Comparison of ENCODE assay signal across 11 cellular contexts in genomic region chr19:3687393-3687773, GRCh38. TPM values are rescaled to one million over a fixed set of nuclear protein-coding genes. Genes with fewer than 3 reads are reported as not detected.
DNase-seq lines count a peak whose midpoint lies in the region; ATAC-seq and TF ChIP-seq lines count a peak whose summit lies in the region.
"Had no signal": no experiment of that assay in that cellular context is flagged by ENCODE, and none has a peak within 500 bp of the region (broad histone marks: within the 10 kb centered on the region; RNA-seq: fewer than 3 reads in every experiment).

No MANE protein-coding gene starts in this region.

- H3K36me3 ChIP-seq in left ventricle myocardium inferior (peaks cover 13% of the 10 kb centered on the region), heart right ventricle (peaks cover 0 to 21% (median 6%) of the 10 kb centered on the region in 9 donors), mesendoderm (ENCODE audit: control insufficient read depth, insufficient read depth, low read length) (peaks cover 1% of the 10 kb centered on the region)
- H3K36me3 ChIP-seq: cardiac muscle cell had no signal

- H3K27me3 ChIP-seq in left ventricle myocardium inferior (ENCODE audit: low read depth) (no peaks in the 10 kb centered on the region), heart right ventricle (no peaks in the 10 kb centered on the region), mesendoderm (ENCODE audit: insufficient read depth, low read length, poor library complexity) (no peaks in the 10 kb centered on the region)
- H3K27me3 ChIP-seq: cardiac muscle cell, foreskin keratinocyte had no signal

- peaks cover 13% of the 10 kb centered on the region for H3K9me3 ChIP-seq in left ventricle myocardium inferior (replicated peaks)
- H3K9me3 ChIP-seq in heart right ventricle = peaks cover 0 to 24% (median 5%) of the 10 kb centered on the region in 11 donors

- H3K4me3 ChIP-seq in left ventricle myocardium inferior (peak overlapping the region; percentile 30), heart right ventricle (peak overlapping the region in 3 of 10 donors; percentile 11 to 35 (median 34)), mesendoderm (ENCODE audit: low read length) (no peak overlapping the region)
- H3K4me3 ChIP-seq: cardiac muscle cell had no signal

- H4K5ac ChIP-seq in mesendoderm (ENCODE audit: low read length) = no peak overlapping the region

- H3K56ac ChIP-seq in mesendoderm (ENCODE audit: low read length) = peak overlapping the region; percentile 79

- H3K27ac Mint-ChIP-seq in activated naive CD8-positive, alpha-beta T cell treated with anti-CD3 and anti-CD28 coated beads for 36 hours = peak overlapping the region; percentile 35
- peak overlapping the region; percentile 36 for H3K27ac Mint-ChIP-seq in type B pancreatic cell

- no peak overlapping the region for H2BK120ac ChIP-seq in mesendoderm (ENCODE audit: low read depth, low read length)

- H3K79me1 ChIP-seq in mesendoderm (ENCODE audit: low read length) = peaks cover 18% of the 10 kb centered on the region

- H3K27me3 Mint-ChIP-seq in activated naive CD8-positive, alpha-beta T cell treated with anti-CD3 and anti-CD28 coated beads for 36 hours = no peaks in the 10 kb centered on the region
- H3K27me3 Mint-ChIP-seq in type B pancreatic cell = no peaks in the 10 kb centered on the region

- H3K9ac ChIP-seq in mesendoderm (ENCODE audit: low read length) = no peak overlapping the region

- peak overlapping the region; percentile 74 for H3K4me3 Mint-ChIP-seq in activated naive CD8-positive, alpha-beta T cell treated with anti-CD3 and anti-CD28 coated beads for 36 hours
- H3K4me3 Mint-ChIP-seq in type B pancreatic cell = peak overlapping the region; percentile 65

- WGBS in heart right ventricle, 2 donors = 79 to 83% methylated on average over 12 of the region's 12 CpGs
- no CpG with 5 or more reads among the region's 12 CpGs for WGBS in mesendoderm (ENCODE audit: extremely low coverage, insufficient coverage, low lambda C conversion rate)

- no peak for TF ChIP-seq CTCF in left ventricle myocardium inferior (IDR thresholded peaks at IDR 0.05; ENCODE audit: borderline replicate concordance)
- TF ChIP-seq CTCF in heart right ventricle (IDR thresholded peaks at IDR 0.05) = no peak
- no peak for TF ChIP-seq CTCF in type B pancreatic cell (conservative IDR thresholded peaks at IDR 0.05)

- no peak overlapping the region for H2BK15ac ChIP-seq in mesendoderm (replicated peaks; ENCODE audit: low read depth)

- H3K9me3 Mint-ChIP-seq in activated naive CD8-positive, alpha-beta T cell treated with anti-CD3 and anti-CD28 coated beads for 36 hours = peaks cover 6% of the 10 kb centered on the region
- no peaks in the 10 kb centered on the region for H3K9me3 Mint-ChIP-seq in type B pancreatic cell

- peaks cover 19% of the 10 kb centered on the region for H3K79me2 ChIP-seq in mesendoderm (ENCODE audit: control insufficient read depth, insufficient read depth, low read length)

- H3K23ac ChIP-seq in mesendoderm (ENCODE audit: low read length) = no peak overlapping the region

- no peak overlapping the region for H3K18ac ChIP-seq in mesendoderm (ENCODE audit: low read length)

- no peak for DNase-seq in left ventricle myocardium inferior
- no peak for DNase-seq in heart right ventricle
- no peak for DNase-seq in activated naive CD8-positive, alpha-beta T cell treated with anti-CD3 and anti-CD28 coated beads for 36 hours
- DNase-seq in mesendoderm = no peak
- DNase-seq in type B pancreatic cell (ENCODE audit: extremely low spot score, unreplicated experiment) = no peak
- DNase-seq in COR-L47 (lab: John Stamatoyannopoulos, UW) = no peak
- DNase-seq in GM19240 (ENCODE audit: insufficient read length, low spot score) = no peak
- DNase-seq in hepatic stellate cell (ENCODE audit: low spot score) = no peak

- peaks cover 44% of the 10 kb centered on the region for H3K36me3 Mint-ChIP-seq in activated naive CD8-positive, alpha-beta T cell treated with anti-CD3 and anti-CD28 coated beads for 36 hours
- peaks cover 11% of the 10 kb centered on the region for H3K36me3 Mint-ChIP-seq in type B pancreatic cell

- H2AK5ac ChIP-seq in mesendoderm (ENCODE audit: low read length) = no peak overlapping the region

- H3K4ac ChIP-seq in mesendoderm (ENCODE audit: low read depth, low read length) = no peak overlapping the region

- peaks cover 47% of the 10 kb centered on the region for H3K4me1 ChIP-seq in left ventricle myocardium inferior
- peaks cover 4 to 54% (median 26%) of the 10 kb centered on the region in 9 donors for H3K4me1 ChIP-seq in heart right ventricle
- H3K4me1 ChIP-seq in mesendoderm (ENCODE audit: control insufficient read depth, low read depth, low read length) = peaks cover 13% of the 10 kb centered on the region
- H3K4me1 ChIP-seq: foreskin keratinocyte had no signal

- H2BK5ac ChIP-seq in mesendoderm (ENCODE audit: low read length) = no peak overlapping the region

- ATAC-seq in heart right ventricle = no peak
- ATAC-seq: foreskin keratinocyte had no signal

- H4K8ac ChIP-seq in mesendoderm (ENCODE audit: low read depth, low read length) = no peak overlapping the region

- H3K4me1 Mint-ChIP-seq in activated naive CD8-positive, alpha-beta T cell treated with anti-CD3 and anti-CD28 coated beads for 36 hours = peaks cover 39% of the 10 kb centered on the region
- H3K4me1 Mint-ChIP-seq in type B pancreatic cell (ENCODE audit: unreplicated experiment) = peaks cover 26% of the 10 kb centered on the region

- intact Hi-C loops in left ventricle myocardium inferior (cut with micrococcal nuclease) = no loop called here
- intact Hi-C loops in heart right ventricle (cut with DNase I) = no loop called here

- H3K4me2 ChIP-seq in mesendoderm (ENCODE audit: low read length) = no peak overlapping the region

- peak overlapping the region; percentile 42 for H3K27ac ChIP-seq in left ventricle myocardium inferior (replicated peaks)
- peak overlapping the region in 4 of 10 donors; percentile 22 to 57 (median 42) for H3K27ac ChIP-seq in heart right ventricle
- H3K27ac ChIP-seq in mesendoderm (ENCODE audit: low read depth, low read length) = no peak overlapping the region
- H3K27ac ChIP-seq: cardiac muscle cell, foreskin keratinocyte had no signal

RNA-seq across cellular contexts. Expression of gene PIP5K1C, which starts 12.9 kb away (rescaled TPM):
- total RNA-seq in left ventricle myocardium inferior = 31.6 TPM
- 10 to 100 TPM; 28.2 to 46.6 (median 36.3) TPM for total RNA-seq in heart right ventricle
- polyA plus RNA-seq in heart right ventricle = 10 to 100 TPM; 18.3 to 18.9 TPM
- total RNA-seq in activated naive CD8-positive, alpha-beta T cell treated with anti-CD3 and anti-CD28 coated beads for 36 hours = 10 to 100 TPM; 12.9 to 14.8 TPM
- 15.2 TPM for polyA plus RNA-seq in mesendoderm (2013, experiment 1 of 2)
- 16.0 TPM for polyA plus RNA-seq in mesendoderm (2013, experiment 2 of 2)
- 35.9 and 44.5 TPM in 2 replicates for total RNA-seq in type B pancreatic cell (ENCODE audit: low replicate concordance)

RNA-seq across cellular contexts. Expression of gene TJP3, which starts 20.8 kb away (rescaled TPM):
- not detected for total RNA-seq in left ventricle myocardium inferior
- total RNA-seq in heart right ventricle = under 1 TPM in 3 of 10 donors, not detected in 7; 0.15 to 0.49 (median 0.34) TPM
- polyA plus RNA-seq in heart right ventricle = under 1 TPM in 1 of 2 donors, not detected in 1; 0.06 TPM
- total RNA-seq in activated naive CD8-positive, alpha-beta T cell treated with anti-CD3 and anti-CD28 coated beads for 36 hours = under 1 TPM; 0.24 to 0.39 TPM
- 4.2 TPM for polyA plus RNA-seq in mesendoderm (2013, experiment 1 of 2)
- polyA plus RNA-seq in mesendoderm (2013, experiment 2 of 2) = 3.8 TPM
- 20.0 and 53.8 TPM in 2 replicates for total RNA-seq in type B pancreatic cell (ENCODE audit: low replicate concordance)
- total RNA-seq: foreskin keratinocyte, RPMI7951 had no signal
- polyA plus RNA-seq: foreskin keratinocyte had no signal

Comparison
In these comparisons a context has a peak if more than half of its experiments do, and no peak if none do; other contexts are left out.
1. RNA of gene TJP3, which starts 20.8 kb away (total RNA-seq): 20.0 to 53.8 TPM in type B pancreatic cell; 0.24 to 0.39 TPM in activated naive CD8-positive, alpha-beta T cell treated with anti-CD3 and anti-CD28 coated beads for 36 hours, not detected in left ventricle myocardium inferior (single experiment) and 0.15 to 0.49 TPM in heart right ventricle; every median in the first group is over 10 times any median in the second.